Comparison of ENCODE assay signal across 8 cellular contexts in genomic region chr12:53441040-53441833, GRCh38. TPM values are rescaled to one million over a fixed set of nuclear protein-coding genes. Genes with fewer than 3 reads are reported as not detected.
DNase-seq lines count a peak whose midpoint lies in the region; ATAC-seq and TF ChIP-seq lines count a peak whose summit lies in the region.

PRR13 (plus strand) TSS chr12:53441734; CDS start chr12:53442715, 981 bp downstream.

- intact Hi-C loops in left cardiac atrium (cut with DNase I) = no loop called here

- peak within 1 kb of the TSS; percentile 92 for H3K27ac Mint-ChIP-seq in T-helper 1 cell treated with Interleukin-12 subunit alpha and Interleukin-12 subunit beta and Interleukin-4 antibody, amounts not matched to agents 30 μg/mL and 1 μg/mL, for 36 hours
- H3K27ac Mint-ChIP-seq in progenitor cell of endocrine pancreas = peak within 1 kb of the TSS; percentile 97

- ATAC-seq in HG02884 (IDR thresholded peaks at IDR 0.05; ENCODE audit: unreplicated experiment) (peak; percentile 94), left cardiac atrium (peak; percentile 99)

- peak within 1 kb of the TSS; percentile 94 for H3K4me3 Mint-ChIP-seq in T-helper 1 cell treated with Interleukin-12 subunit alpha and Interleukin-12 subunit beta and Interleukin-4 antibody, amounts not matched to agents 30 μg/mL and 1 μg/mL, for 36 hours
- H3K4me3 Mint-ChIP-seq in progenitor cell of endocrine pancreas (ENCODE audit: low read depth) = peak within 1 kb of the TSS; percentile 88

- H3K4me1 Mint-ChIP-seq in T-helper 1 cell treated with Interleukin-12 subunit alpha and Interleukin-12 subunit beta and Interleukin-4 antibody, amounts not matched to agents 30 μg/mL and 1 μg/mL, for 36 hours (ENCODE audit: low read depth) = peaks cover 31% of the 10 kb centered on the region
- peaks cover 23% of the 10 kb centered on the region for H3K4me1 Mint-ChIP-seq in progenitor cell of endocrine pancreas (ENCODE audit: low read depth)

- in situ Hi-C loops in GM13977 (cut with MboI; ENCODE audit: low pct_unique_long_range_greater_than_20kb, low sequenced_read_pairs, unreplicated experiment) = no loop called here

- no peaks in the 10 kb centered on the region for H3K27me3 Mint-ChIP-seq in T-helper 1 cell treated with Interleukin-12 subunit alpha and Interleukin-12 subunit beta and Interleukin-4 antibody, amounts not matched to agents 30 μg/mL and 1 μg/mL, for 36 hours (ENCODE audit: low read depth)
- no peaks in the 10 kb centered on the region for H3K27me3 Mint-ChIP-seq in progenitor cell of endocrine pancreas

- no peaks in the 10 kb centered on the region for H3K9me3 Mint-ChIP-seq in T-helper 1 cell treated with Interleukin-12 subunit alpha and Interleukin-12 subunit beta and Interleukin-4 antibody, amounts not matched to agents 30 μg/mL and 1 μg/mL, for 36 hours
- H3K9me3 Mint-ChIP-seq in progenitor cell of endocrine pancreas (ENCODE audit: low read depth) = no peaks in the 10 kb centered on the region

- H3K36me3 Mint-ChIP-seq in T-helper 1 cell treated with Interleukin-12 subunit alpha and Interleukin-12 subunit beta and Interleukin-4 antibody, amounts not matched to agents 30 μg/mL and 1 μg/mL, for 36 hours (ENCODE audit: low read depth) = peaks cover 31% of the 10 kb centered on the region
- H3K36me3 Mint-ChIP-seq in progenitor cell of endocrine pancreas (ENCODE audit: insufficient read depth) = peaks cover 5% of the 10 kb centered on the region

- TF ChIP-seq CTCF in GM13977 (IDR thresholded peaks at IDR 0.05; ENCODE audit: extremely low read depth, insufficient read depth, missing control alignments) (no peak), progenitor cell of endocrine pancreas (IDR thresholded peaks at IDR 0.05; ENCODE audit: unreplicated experiment) (no peak)

- DNase-seq in GM13977 (ENCODE audit: low spot score) = peak; percentile 96
- DNase-seq in NCI-H1694 (lab: John Stamatoyannopoulos, UW) = peak; percentile 97
- DNase-seq in amniotic stem cell (lab: John Stamatoyannopoulos, UW) = peak; percentile 98
- DNase-seq in left cardiac atrium = peak; percentile 99
- DNase-seq in progenitor cell of endocrine pancreas (ENCODE audit: low spot score, unreplicated experiment) = peak; percentile 88
- DNase-seq in ureter (ENCODE audit: low spot score) = peak; percentile 99

RNA-seq across cellular contexts. Expression of gene PRR13, which starts in this region (rescaled TPM):
- 10 to 100 TPM; 73.5 to 90.2 TPM for total RNA-seq in left cardiac atrium
- total RNA-seq in progenitor cell of endocrine pancreas = 101 and 106 TPM in 2 replicates
- total RNA-seq in ureter = 210 TPM

Comparison
In these comparisons a context has a peak if more than half of its experiments do, and no peak if none do; other contexts are left out.
1. Peak in every context shown above with its lines: DNase-seq and ATAC-seq.